17 cellular contexts compared by ENCODE assay signal in the genomic region with DNA sequence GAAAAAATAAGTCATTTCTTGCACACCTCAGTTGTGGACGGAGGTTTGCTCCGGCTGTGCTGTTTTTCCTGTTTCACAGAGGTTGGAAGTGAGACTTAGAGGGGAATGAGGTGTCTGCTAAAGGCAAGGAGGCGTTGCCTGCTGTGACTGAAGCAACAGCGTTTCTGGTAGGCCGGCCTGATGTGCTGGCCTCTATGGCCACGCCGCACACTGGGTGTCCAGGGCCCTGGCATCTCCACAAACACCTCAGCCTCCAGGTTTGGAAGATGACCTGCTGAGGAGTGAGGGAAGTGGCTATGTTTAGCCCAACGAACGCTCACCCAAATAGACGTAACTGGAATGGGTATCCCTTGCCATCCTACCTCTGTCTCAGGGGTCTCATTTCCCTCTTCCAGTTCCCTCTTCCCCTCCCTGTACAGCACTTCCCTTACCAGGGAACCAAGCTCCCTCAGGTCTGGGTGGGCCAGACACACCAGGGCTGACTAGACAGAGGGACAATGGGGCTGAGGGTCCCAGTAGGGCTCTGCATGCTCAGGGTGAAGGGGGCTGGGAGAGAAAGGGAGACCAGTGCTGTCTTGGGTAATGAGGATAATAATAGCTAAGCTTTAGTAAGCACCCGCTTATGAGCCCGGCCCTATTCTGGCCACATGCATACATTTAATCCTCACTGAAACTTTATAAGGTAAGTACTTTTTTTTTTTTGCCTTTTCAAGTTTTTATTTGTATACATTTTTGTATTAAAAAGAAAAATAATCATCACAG. TPM values are rescaled to one million over a fixed set of nuclear protein-coding genes. Genes with fewer than 3 reads are reported as not detected.
A peak's percentile ranks its signal among the peaks of the same experiment; 100 is the strongest.
DNase-seq lines count a peak whose midpoint lies in the region; ATAC-seq and TF ChIP-seq lines count a peak whose summit lies in the region.
"Had no signal": no experiment of that assay in that cellular context is flagged by ENCODE, and none has a peak within 500 bp of the region (broad histone marks: within the 10 kb centered on the region; RNA-seq: fewer than 3 reads in every experiment).

No MANE protein-coding gene starts in this region.

- no peak for TF ChIP-seq CTCF in PC-3 (conservative IDR thresholded peaks at IDR 0.05; ENCODE audit: low read depth, low read length)
- no peak for TF ChIP-seq CTCF in neural crest cell (conservative IDR thresholded peaks at IDR 0.05)
- no peak for TF ChIP-seq CTCF in gastrocnemius medialis (IDR thresholded peaks at IDR 0.05 in 4 of 5, conservative IDR thresholded peaks at IDR 0.05 in 1 of 5)
- TF ChIP-seq CTCF in transverse colon (IDR thresholded peaks at IDR 0.05), result no peak
- TF ChIP-seq CTCF in esophagus muscularis mucosa (IDR thresholded peaks at IDR 0.05), result no peak

- no peak overlapping the region for H2AFZ ChIP-seq in PC-3 (ENCODE audit: low read length)
- H2AFZ ChIP-seq: GM23338 had no signal

- CTCF ChIA-PET in PC-3 (lab: Charles Lee), result no interaction called here

- H3K27me3 ChIP-seq in PC-3 (ENCODE audit: low read length) (peaks cover 81% of the 10 kb centered on the region), gastrocnemius medialis (no peaks in the 10 kb centered on the region), transverse colon (no peaks in the 10 kb centered on the region), esophagus muscularis mucosa (no peaks in the 10 kb centered on the region)

- no peak overlapping the region for H3K4me3 Mint-ChIP-seq in neural crest cell
- H3K4me3 Mint-ChIP-seq: CD4-positive, alpha-beta T cell; GM23338 had no signal

- no peak for TF ChIP-seq EP300 in transverse colon (IDR thresholded peaks at IDR 0.05; ENCODE audit: low read depth)
- no peak for TF ChIP-seq EP300 in esophagus muscularis mucosa (IDR thresholded peaks at IDR 0.05)

- DNase-seq in PC-3 (peak; percentile 28), neural crest cell (ENCODE audit: low read depth, low spot score) (no peak), gastrocnemius medialis (peak; percentile 73 to 94), RPMI8226 (no peak), transverse colon (no peak), esophagus muscularis mucosa (ENCODE audit: extremely low spot score) (no peak)
- DNase-seq: ACHN; Caco-2; CD4-positive, alpha-beta T cell; DMS153; DMS79; GDM1; HCEC 1CT had no signal

- TF ChIP-seq POLR2A in gastrocnemius medialis (IDR thresholded peaks at IDR 0.05) (peak; percentile 51 to 75), transverse colon (IDR thresholded peaks at IDR 0.05) (no peak), esophagus muscularis mucosa (IDR thresholded peaks at IDR 0.05; ENCODE audit: low read depth) (no peak)

- WGBS in transverse colon (ENCODE audit: low coverage in 1 of 2), 2 donors, result 87 to 90% methylated on average over 2 to 12 of the region's 12 CpGs
- WGBS in esophagus muscularis mucosa, result 97% methylated on average over 12 of the region's 12 CpGs

- H3K4me3 ChIP-seq in PC-3 (ENCODE audit: low read length) (no peak overlapping the region), gastrocnemius medialis (peak overlapping the region in 2 of 4 donors; percentile 12 to 13), transverse colon (no peak overlapping the region), esophagus muscularis mucosa (no peak overlapping the region)
- H3K4me3 ChIP-seq: GM23338 had no signal

- no peaks in the 10 kb centered on the region for H3K79me2 ChIP-seq in PC-3 (ENCODE audit: low read length)

- H3K9ac ChIP-seq in PC-3 (ENCODE audit: low read length), result no peak overlapping the region

- H3K4me1 Mint-ChIP-seq in neural crest cell, result peaks cover 30% of the 10 kb centered on the region

- H3K9me3 Mint-ChIP-seq in neural crest cell, result no peaks in the 10 kb centered on the region
- H3K9me3 Mint-ChIP-seq: CD4-positive, alpha-beta T cell; GM23338 had no signal

- H3K36me3 ChIP-seq in PC-3 (ENCODE audit: low read depth, low read length) (no peaks in the 10 kb centered on the region), gastrocnemius medialis (no peaks in the 10 kb centered on the region), transverse colon (no peaks in the 10 kb centered on the region), esophagus muscularis mucosa (no peaks in the 10 kb centered on the region)

- H3K27ac Mint-ChIP-seq in neural crest cell (ENCODE audit: unreplicated experiment), result peak overlapping the region; percentile 67
- H3K27ac Mint-ChIP-seq: CD4-positive, alpha-beta T cell; GM23338 had no signal

- POLR2A ChIA-PET in PC-3 (lab: Charles Lee; ENCODE audit: unreplicated experiment), result interaction anchor here (0.6 kb wide), 1 partner anchor 121 kb away, joined by 5 read pairs; no protein-coding TSS in a partner anchor

- BruUV-seq in PC-3 (replicated peaks; lab: Mats Ljungman, UMichigan), result no TSS peak

- in situ Hi-C loops in gastrocnemius medialis (cut with MboI; ENCODE audit: low sequenced_read_pairs in 4 of 4), result no loop called here
- in situ Hi-C loops in transverse colon (cut with MboI; ENCODE audit: low pct_ligation_motif_present in 1 of 4, low pct_unique_long_range_greater_than_20kb in 1 of 4, low sequenced_read_pairs in 3 of 4), result loop anchor here in 1 of 4 donors (25.0 kb wide), 1 partner anchor 113 kb away; no protein-coding TSS in a partner anchor

- no peaks in the 10 kb centered on the region for H3K9me2 ChIP-seq in PC-3 (replicated peaks; ENCODE audit: low read length)

- intact Hi-C loops in PC-3 (cut with micrococcal nuclease) (no loop called here), gastrocnemius medialis (cut with DNase I; ENCODE audit: low total_unique reads) (no loop called here), transverse colon (cut with DNase I; ENCODE audit: low total_unique reads) (no loop called here), esophagus muscularis mucosa (cut with DNase I) (no loop called here)

- H3K27me3 Mint-ChIP-seq in neural crest cell (ENCODE audit: low read depth), result no peaks in the 10 kb centered on the region
- H3K27me3 Mint-ChIP-seq: CD4-positive, alpha-beta T cell had no signal

- no peaks in the 10 kb centered on the region for H4K20me1 ChIP-seq in PC-3 (ENCODE audit: low read length)

- H3K27ac ChIP-seq in PC-3 (ENCODE audit: low read length) (no peak overlapping the region), gastrocnemius medialis (peak overlapping the region; percentile 89 to 98 (median 96)), transverse colon (no peak overlapping the region), esophagus muscularis mucosa (replicated peaks in 1 of 4) (no peak overlapping the region)
- H3K27ac ChIP-seq: C4-2B had no signal

- H3K9me3 ChIP-seq in PC-3 (ENCODE audit: low read length), result no peaks in the 10 kb centered on the region
- H3K9me3 ChIP-seq in gastrocnemius medialis, result no peaks in the 10 kb centered on the region
- H3K9me3 ChIP-seq in transverse colon, result no peaks in the 10 kb centered on the region
- H3K9me3 ChIP-seq in esophagus muscularis mucosa, result no peaks in the 10 kb centered on the region
- H3K9me3 ChIP-seq: Caco-2 had no signal

- ATAC-seq in PC-3, result no peak
- peak; percentile 58 to 60 for ATAC-seq in gastrocnemius medialis
- ATAC-seq: GM23338 had no signal

- no peaks in the 10 kb centered on the region for H3F3A ChIP-seq in PC-3 (ENCODE audit: low read length, unreplicated experiment)

- H3K4me2 ChIP-seq in PC-3 (ENCODE audit: low read length), result no peak overlapping the region
- H3K4me2 ChIP-seq: GM23338 had no signal

- H3K4me1 ChIP-seq in PC-3 (ENCODE audit: insufficient read depth, low read length) (no peaks in the 10 kb centered on the region), gastrocnemius medialis (peaks cover 87 to 96% of the 10 kb centered on the region in 2 donors), transverse colon (no peaks in the 10 kb centered on the region), esophagus muscularis mucosa (no peaks in the 10 kb centered on the region)
- H3K4me1 ChIP-seq: Caco-2 had no signal

- H3K36me3 Mint-ChIP-seq in neural crest cell (ENCODE audit: low read depth), result no peaks in the 10 kb centered on the region

RNA-seq across cellular contexts. Expression of gene CACNA1S, which starts 11.9 kb away (rescaled TPM):
- total RNA-seq in PC-3 (2014; rRNA removed), result not detected in 2 replicates
- total RNA-seq in neural crest cell, result 0.07 TPM in 2 replicates
- total RNA-seq in gastrocnemius medialis, result 10 to 100 TPM; 74.3 to 93.5 (median 81.2) TPM
- total RNA-seq in transverse colon, result not detected
- total RNA-seq in esophagus muscularis mucosa, result not detected
- total RNA-seq: CD4-positive, alpha-beta T cell; Daoy; HT-29 had no signal

RNA-seq across cellular contexts. Expression of gene ASCL5, which starts 26.6 kb away (rescaled TPM):
- 2.4 and 3.1 TPM in 2 replicates for total RNA-seq in PC-3 (2014; rRNA removed)
- total RNA-seq in neural crest cell, result not detected in 2 replicates
- total RNA-seq in gastrocnemius medialis, result not detected
- not detected for total RNA-seq in transverse colon
- not detected for total RNA-seq in esophagus muscularis mucosa
- total RNA-seq: Daoy, GM23338, HT-29 had no signal

RNA-seq across cellular contexts. Expression of gene TMEM9, which starts 53.9 kb away (rescaled TPM):
- total RNA-seq in PC-3 (2014; rRNA removed) (428 and 435 TPM in 2 replicates), neural crest cell (78.1 and 89.4 TPM in 2 replicates), gastrocnemius medialis (10 to 100 TPM; 11.9 to 38.8 (median 13.0) TPM), transverse colon (10 to 100 TPM in 3 of 4 donors, 1 to 10 TPM in 1; 6.7 to 35.4 (median 29.4) TPM), esophagus muscularis mucosa (10 to 100 TPM; 40.1 to 56.1 (median 49.5) TPM)

Comparison
In these comparisons a context has a peak if more than half of its experiments do, and no peak if none do; other contexts are left out.
1. DNase-seq: peak in PC-3 (single experiment) and gastrocnemius medialis (2 of 2); none in neural crest cell (single experiment), RPMI8226 (single experiment), transverse colon (single experiment) and esophagus muscularis mucosa (single experiment).
2. H3K27ac ChIP-seq: peak in gastrocnemius medialis (4 of 4); none in PC-3 (single experiment), transverse colon (0 of 4) and esophagus muscularis mucosa (0 of 4).
3. POLR2A ChIP-seq: peak in gastrocnemius medialis (2 of 2); none in transverse colon (single experiment) and esophagus muscularis mucosa (single experiment).
4. RNA of gene CACNA1S, which starts 11.9 kb away (total RNA-seq): 74.3 to 93.5 TPM in gastrocnemius medialis; 0.07 TPM in neural crest cell, not detected in PC-3, not detected in transverse colon and not detected in esophagus muscularis mucosa; every median in the first group is over 10 times any median in the second.